In the genomic region with DNA sequence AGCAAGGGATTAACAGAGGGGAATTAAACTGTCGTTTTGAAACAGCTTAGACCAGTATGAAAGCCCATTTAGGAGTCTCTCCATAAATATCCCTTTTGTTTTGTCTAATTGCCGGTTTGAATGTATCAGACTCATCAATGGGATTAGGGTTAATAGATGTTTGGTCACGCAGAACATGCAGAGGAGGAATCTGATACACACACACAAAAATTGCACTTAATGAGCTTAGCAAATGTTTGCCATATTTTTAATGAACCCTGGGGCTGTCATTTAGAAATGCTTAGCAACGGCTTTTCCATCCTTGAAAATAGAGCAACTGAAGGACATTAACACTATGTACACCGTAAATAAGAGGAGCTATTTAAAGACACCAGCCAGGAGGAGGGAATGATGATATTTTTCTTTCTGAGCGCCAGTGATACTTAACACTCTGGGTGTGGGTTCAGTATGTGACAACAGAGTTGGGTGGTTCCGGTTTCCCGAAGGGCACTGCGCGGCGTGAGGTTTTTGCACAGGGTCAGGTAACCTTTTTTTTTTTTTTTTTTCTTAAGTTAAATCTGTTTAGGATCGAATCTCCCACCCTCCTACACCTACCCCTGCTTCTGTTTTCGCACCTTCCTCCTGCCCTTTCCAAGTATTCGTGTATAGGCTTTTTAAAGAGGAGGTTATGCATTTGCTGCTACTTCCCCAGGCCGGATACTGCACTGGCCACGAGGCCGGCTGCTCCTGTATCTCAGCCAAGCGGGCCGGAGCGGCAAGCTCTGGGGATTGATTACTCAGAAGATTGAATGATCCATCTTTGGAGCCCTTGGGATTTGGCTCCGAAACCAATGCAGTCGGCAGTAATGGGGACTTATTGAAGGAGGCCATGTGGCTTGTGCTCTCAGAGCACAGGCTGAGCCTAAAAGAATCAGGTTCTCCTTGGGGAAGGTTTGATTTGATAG, we compare ENCODE assay signal across 14 cellular contexts.
DNase-seq lines count a peak whose midpoint lies in the region; ATAC-seq and FAIRE-seq lines count a peak whose summit lies in the region.
"Had no signal": no experiment of that assay in that cellular context is flagged by ENCODE, and none has a peak within 500 bp of the region (broad histone marks: within the 10 kb centered on the region; RNA-seq: fewer than 3 reads in every experiment).

No MANE protein-coding gene starts in this region.

- 63 to 87% (median 84%) methylated on average over 21 to 22 of the region's 22 CpGs for WGBS in small intestine, 3 donors

- no peak overlapping the region for H3K4me3 ChIP-seq in small intestine (ENCODE audit: low read depth in 1 of 2, low read length in 2 of 2)
- H3K4me3 ChIP-seq: cardiac muscle cell had no signal

- FAIRE-seq in islet of Langerhans (lab: Jason Lieb, UNC) (peak; percentile 99), small intestine (lab: Jason Lieb, UNC) (no peak)
- FAIRE-seq: keratinocyte had no signal

- peaks cover 0 to 2% of the 10 kb centered on the region in 2 donors for H3K4me1 ChIP-seq in small intestine (ENCODE audit: control insufficient read depth in 2 of 2, insufficient read depth in 1 of 2, low read depth in 1 of 2, low read length in 1 of 2)

- no peak for ATAC-seq in GM18861 (IDR thresholded peaks at IDR 0.05; ENCODE audit: unreplicated experiment)
- ATAC-seq: T-cell had no signal

- H3K27ac ChIP-seq in small intestine (ENCODE audit: low read depth in 1 of 2, low read length in 1 of 2), result no peak overlapping the region
- H3K27ac ChIP-seq: cardiac muscle cell had no signal

- DNase-seq in NCI-H1105 treated with DMSO at 0.1 percent for 48 hours (lab: John Stamatoyannopoulos, UW) (peak; percentile 95), NCI-H2196 treated with DMSO at 0.1 percent for 48 hours (lab: John Stamatoyannopoulos, UW; ENCODE audit: unreplicated experiment) (peak; percentile 29), small intestine (peak; percentile 2), HuH-7.5 (ENCODE audit: low spot score) (no peak)
- no peak for DNase-seq in stimulated activated CD4-positive, alpha-beta T cell treated with anti-CD3 and anti-CD28 coated beads, Interleukin-1b, Interleukin-23, amount 100 ng/mL, for 48 hours
- DNase-seq: activated CD4-positive, CD25-positive, alpha-beta regulatory T cell treated with anti-CD3 and anti-CD28 coated beads, Interleukin-2, amount 50 U/mL, for 72 hours; activated naive CD8-positive, alpha-beta T cell treated with anti-CD3 and anti-CD28 coated beads for 36 hours; activated T-cell treated with anti-CD3 and anti-CD28 coated beads for 4 hours; NCI-H187; T-cell had no signal

- no peaks in the 10 kb centered on the region for H3K36me3 ChIP-seq in small intestine (ENCODE audit: control insufficient read depth in 2 of 2, insufficient read depth in 2 of 2, low read length in 2 of 2)
- H3K36me3 ChIP-seq: cardiac muscle cell had no signal

- no peaks in the 10 kb centered on the region for H3K9me3 ChIP-seq in small intestine (ENCODE audit: control insufficient read depth, low read depth)

- H3K27me3 ChIP-seq in small intestine (ENCODE audit: control insufficient read depth in 2 of 2, insufficient read depth in 2 of 2, low read length in 2 of 2), result no peaks in the 10 kb centered on the region

Comparison
In these comparisons a context has a peak if more than half of its experiments do, and no peak if none do; other contexts are left out.
1. DNase-seq: peak in NCI-H1105 treated with DMSO at 0.1 percent for 48 hours (single experiment), NCI-H2196 treated with DMSO at 0.1 percent for 48 hours (single experiment) and small intestine (single experiment); none in stimulated activated CD4-positive, alpha-beta T cell treated with anti-CD3 and anti-CD28 coated beads, Interleukin-1b, Interleukin-23, amount 100 ng/mL, for 48 hours (single experiment) and HuH-7.5 (single experiment).